ENCODE assay signal across 19 cellular contexts in genomic region chr11:112783945-112784322, GRCh38.
DNase-seq lines count a peak whose midpoint lies in the region; TF ChIP-seq lines count a peak whose summit lies in the region.
"Had no signal": no experiment of that assay in that cellular context is flagged by ENCODE, and none has a peak within 500 bp of the region (broad histone marks: within the 10 kb centered on the region; RNA-seq: fewer than 3 reads in every experiment).

No MANE protein-coding gene starts in this region.

- dilution Hi-C loops in mammary epithelial cell (cut with HindIII; ENCODE audit: low sequenced_read_pairs) = no loop called here

- 81% methylated on average over 4 of the region's 4 CpGs for WGBS in mammary epithelial cell (ENCODE audit: low coverage, missing lambda C conversion rate)

- in situ Hi-C loops in mammary epithelial cell (cut with MboI; ENCODE audit: low sequenced_read_pairs in 2 of 2) = loop anchor here (25.0 kb wide), 2 partner anchors 497 to 503 kb away; no protein-coding TSS in a partner anchor
- in situ Hi-C loops in GM13976 (cut with MboI; ENCODE audit: low sequenced_read_pairs, unreplicated experiment) = loop anchor here (25.0 kb wide), 1 partner anchor 503 kb away; no protein-coding TSS in a partner anchor

- DNase-seq in breast epithelium (ENCODE audit: low spot score in 2 of 2) (no peak), mammary epithelial cell (no peak), caudate nucleus (lab: John Stamatoyannopoulos, UW) (no peak), substantia nigra (lab: John Stamatoyannopoulos, UW) (no peak), NCI-H345 treated with DMSO at 0.1 percent for 48 hours (lab: John Stamatoyannopoulos, UW; ENCODE audit: unreplicated experiment) (no peak), LoVo (ENCODE audit: low spot score) (no peak), GM13976 (ENCODE audit: low spot score) (no peak)
- DNase-seq: activated CD4-positive, alpha-beta T cell treated with anti-CD3 and anti-CD28 coated beads, Interleukin-2, amount 10 ng/mL, durations not matched to agents 24 days and 14 days; activated T-cell treated with anti-CD3 and anti-CD28 coated beads, Interleukin-2, amount 50 U/mL, for 4 hours; central memory CD4-positive, alpha-beta T cell; MV-4-11; NCI-H748 treated with DMSO at 0.1 percent for 48 hours; stimulated activated CD8-positive, alpha-beta memory T cell treated with anti-CD3 and anti-CD28 coated beads, Interleukin-4, amount 100 ng/mL, for 48 hours; upper lobe of right lung had no signal

- H2AFZ ChIP-seq in mammary epithelial cell (ENCODE audit: low read depth, low read length) = no peak overlapping the region

- no peak overlapping the region for H3K9ac ChIP-seq in mammary epithelial cell (ENCODE audit: insufficient read depth, low read length)
- H3K9ac ChIP-seq: BLaER1 had no signal

- H3K79me2 ChIP-seq in mammary epithelial cell (ENCODE audit: insufficient read depth, low read length) = no peaks in the 10 kb centered on the region

- no peaks in the 10 kb centered on the region for H4K20me1 ChIP-seq in mammary epithelial cell (ENCODE audit: insufficient read depth, low read length)
- H4K20me1 ChIP-seq: BLaER1 had no signal

- CTCF ChIA-PET in mammary epithelial cell (lab: Charles Lee; ENCODE audit: low non-redundant PET) = no interaction called here

- no TSS peak for BruUV-seq in mammary epithelial cell (replicated peaks; lab: Mats Ljungman, UMichigan)

- TF ChIP-seq CTCF in breast epithelium (IDR thresholded peaks at IDR 0.05) (no peak), mammary epithelial cell (conservative IDR thresholded peaks at IDR 0.05 in 1 of 2, IDR thresholded peaks at IDR 0.05 in 1 of 2; ENCODE audit: extremely low read depth in 1 of 2, insufficient read depth in 1 of 2, low read depth in 1 of 2, low read length in 2 of 2) (no peak), GM13976 (IDR thresholded peaks at IDR 0.05; ENCODE audit: borderline replicate concordance, control extremely low read depth, extremely low read depth, insufficient read depth, missing control alignments) (no peak)

- H3K9me3 ChIP-seq in breast epithelium (no peaks in the 10 kb centered on the region), mammary epithelial cell (replicated peaks; ENCODE audit: insufficient read depth, low read length) (no peaks in the 10 kb centered on the region)
- H3K9me3 ChIP-seq: BLaER1, pancreas, right lobe of liver, upper lobe of right lung had no signal

- intact Hi-C loops in breast epithelium (cut with DNase I; ENCODE audit: low total_unique reads) (no loop called here), mammary epithelial cell (cut with micrococcal nuclease) (no loop called here)

- no peaks in the 10 kb centered on the region for H3K27me3 ChIP-seq in breast epithelium
- H3K27me3 ChIP-seq in mammary epithelial cell (ENCODE audit: insufficient read depth, low read length) = no peaks in the 10 kb centered on the region
- H3K27me3 ChIP-seq in layer of hippocampus (ENCODE audit: control insufficient read depth, insufficient read depth, low read length) = no peaks in the 10 kb centered on the region
- H3K27me3 ChIP-seq: BLaER1, pancreas, right lobe of liver, upper lobe of right lung had no signal

- H3K36me3 ChIP-seq in breast epithelium (no peaks in the 10 kb centered on the region), mammary epithelial cell (ENCODE audit: insufficient read depth, low read length) (no peaks in the 10 kb centered on the region)
- H3K36me3 ChIP-seq: BLaER1, pancreas, right lobe of liver, upper lobe of right lung had no signal

- H3K4me3 ChIP-seq in breast epithelium (peak overlapping the region in 1 of 3 donors; percentile 59), mammary epithelial cell (replicated peaks in 1 of 3; ENCODE audit: insufficient read depth in 1 of 3, low read depth in 2 of 3, low read length in 3 of 3) (no peak overlapping the region)
- H3K4me3 ChIP-seq: BLaER1, pancreas, right lobe of liver, upper lobe of right lung had no signal

- H3K4me2 ChIP-seq in mammary epithelial cell (ENCODE audit: insufficient read depth, low read depth, low read length) = no peak overlapping the region
- H3K4me2 ChIP-seq: BLaER1 had no signal

- peak overlapping the region; percentile 67 to 83 for H3K27ac ChIP-seq in breast epithelium
- H3K27ac ChIP-seq in mammary epithelial cell (ENCODE audit: insufficient read depth, low read depth, low read length) = no peak overlapping the region
- H3K27ac ChIP-seq in caudate nucleus (ENCODE audit: low read depth, low read length) = peak overlapping the region; percentile 53
- peak overlapping the region; percentile 24 for H3K27ac ChIP-seq in layer of hippocampus (ENCODE audit: low read depth, low read length)
- H3K27ac ChIP-seq in substantia nigra (ENCODE audit: low read depth, low read length, poor library complexity, severe bottlenecking) = peak overlapping the region; percentile 39
- H3K27ac ChIP-seq: BLaER1, pancreas, right lobe of liver, upper lobe of right lung, VCaP had no signal

- peaks cover 0 to 8% of the 10 kb centered on the region in 2 donors for H3K4me1 ChIP-seq in breast epithelium
- peaks cover 9% of the 10 kb centered on the region for H3K4me1 ChIP-seq in mammary epithelial cell (ENCODE audit: insufficient read depth, low read length)
- H3K4me1 ChIP-seq: BLaER1, pancreas, right lobe of liver, upper lobe of right lung had no signal

- no peak for TF ChIP-seq POLR2A in breast epithelium (IDR thresholded peaks at IDR 0.05)
